ENCODE assay signal across 10 cellular contexts in the genomic region with DNA sequence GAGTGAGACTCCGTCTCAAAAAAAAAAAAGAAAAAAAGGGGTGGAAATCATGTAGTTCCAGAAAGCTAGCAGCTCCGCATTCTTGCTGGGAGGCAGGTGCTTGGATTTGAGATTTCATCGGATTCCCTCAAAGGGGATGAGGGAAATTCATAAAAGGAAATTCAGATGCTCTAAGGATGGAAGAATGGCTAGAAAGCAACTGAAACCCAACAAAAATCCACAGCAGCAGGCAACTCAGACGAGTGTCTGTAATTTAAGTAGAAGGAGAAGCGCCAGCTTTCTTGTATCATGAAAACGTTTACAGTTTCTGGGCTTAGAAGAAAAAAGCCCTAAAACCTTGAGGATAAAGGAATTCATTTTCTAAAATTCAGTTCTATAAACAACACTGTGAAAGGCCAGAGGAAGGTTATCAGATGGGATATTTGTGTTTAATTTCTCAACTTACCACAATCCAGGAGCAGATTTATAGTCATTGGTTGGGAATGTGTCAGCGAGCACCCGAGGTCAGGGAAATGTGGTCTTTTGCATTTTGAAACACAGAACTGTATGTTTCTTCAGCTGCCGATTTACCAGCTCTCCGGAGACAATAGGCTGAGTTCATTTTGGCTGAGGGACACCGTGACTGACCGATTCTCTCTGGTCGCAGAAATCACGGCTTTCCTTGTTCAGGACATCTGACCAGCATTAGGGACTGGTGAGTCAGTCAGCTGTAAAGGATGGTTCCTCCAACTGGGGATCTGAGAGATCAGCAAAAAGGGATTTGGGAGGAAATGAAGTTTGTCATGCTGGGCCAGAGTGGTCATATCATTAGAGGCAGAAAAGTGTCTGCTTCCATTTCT.
DNase-seq lines count a peak whose midpoint lies in the region; ATAC-seq and TF ChIP-seq lines count a peak whose summit lies in the region.
"Had no signal": no experiment of that assay in that cellular context is flagged by ENCODE, and none has a peak within 500 bp of the region (broad histone marks: within the 10 kb centered on the region; RNA-seq: fewer than 3 reads in every experiment).

No MANE protein-coding gene starts in this region.

- peak overlapping the region in 1 of 3 donors; percentile 1 for H3K4me3 ChIP-seq in breast epithelium
- H3K4me3 ChIP-seq in testis: no peak overlapping the region
- no peak overlapping the region for H3K4me3 ChIP-seq in CD4-positive, alpha-beta memory T cell (ENCODE audit: low read length in 2 of 2)

- TF ChIP-seq POLR2A in breast epithelium (IDR thresholded peaks at IDR 0.05): no peak
- TF ChIP-seq POLR2A in testis (IDR thresholded peaks at IDR 0.05): no peak

- peak overlapping the region; percentile 55 for H3K4me3 Mint-ChIP-seq in HFFc6
- H3K4me3 Mint-ChIP-seq in activated T-cell treated with anti-CD3 and anti-CD28 coated beads, Interleukin-2, amount 50 U/mL, for 72 hours: no peak overlapping the region
- no peak overlapping the region for H3K4me3 Mint-ChIP-seq in CD4-positive, alpha-beta memory T cell

- POLR2A ChIA-PET in CD4-positive, alpha-beta memory T cell (lab: Charles Lee; ENCODE audit: partially characterized antibody): no interaction called here

- no peaks in the 10 kb centered on the region for H3K27me3 ChIP-seq in breast epithelium
- no peaks in the 10 kb centered on the region for H3K27me3 ChIP-seq in testis
- H3K27me3 ChIP-seq in CD4-positive, alpha-beta memory T cell (ENCODE audit: insufficient read depth, low read length): peaks cover 5% of the 10 kb centered on the region

- H3K27me3 Mint-ChIP-seq in HFFc6 (ENCODE audit: insufficient read depth): peaks cover 5% of the 10 kb centered on the region; the same call in 1 of the 2 replicates
- peaks cover 39% of the 10 kb centered on the region for H3K27me3 Mint-ChIP-seq in activated T-cell treated with anti-CD3 and anti-CD28 coated beads, Interleukin-2, amount 50 U/mL, for 72 hours (ENCODE audit: low read depth)
- H3K27me3 Mint-ChIP-seq in CD4-positive, alpha-beta memory T cell: peaks cover 5 to 12% of the 10 kb centered on the region in 2 donors

- H3K4me1 ChIP-seq in breast epithelium (peaks cover 0 to 7% of the 10 kb centered on the region in 2 donors), testis (peaks cover 17% of the 10 kb centered on the region)
- H3K4me1 ChIP-seq in CD4-positive, alpha-beta memory T cell (ENCODE audit: insufficient read depth, low read length): no peaks in the 10 kb centered on the region

- no peaks in the 10 kb centered on the region for H3K36me3 Mint-ChIP-seq in HFFc6 (ENCODE audit: low read depth)
- H3K36me3 Mint-ChIP-seq in activated T-cell treated with anti-CD3 and anti-CD28 coated beads, Interleukin-2, amount 50 U/mL, for 72 hours (ENCODE audit: insufficient read depth in 2 of 2): no peaks in the 10 kb centered on the region
- no peaks in the 10 kb centered on the region for H3K36me3 Mint-ChIP-seq in CD4-positive, alpha-beta memory T cell

- intact Hi-C loops in breast epithelium (cut with DNase I; ENCODE audit: low total_unique reads): no loop called here
- intact Hi-C loops in testis (cut with DNase I; ENCODE audit: low total_unique reads): no loop called here
- intact Hi-C loops in CD4-positive, alpha-beta memory T cell (cut with micrococcal nuclease): no loop called here

- H3K27ac ChIP-seq in breast epithelium (peak overlapping the region; percentile 74 to 76), testis (peak overlapping the region; percentile 48 to 65)
- H3K27ac ChIP-seq in CD4-positive, alpha-beta memory T cell (ENCODE audit: low read depth, low read length): no peak overlapping the region
- H3K27ac ChIP-seq: HL-60 had no signal

- CTCF ChIA-PET in CD4-positive, alpha-beta memory T cell (lab: Charles Lee; ENCODE audit: partially characterized antibody): no interaction called here

- H3K9me3 Mint-ChIP-seq in HFFc6: no peaks in the 10 kb centered on the region
- H3K9me3 Mint-ChIP-seq in activated T-cell treated with anti-CD3 and anti-CD28 coated beads, Interleukin-2, amount 50 U/mL, for 72 hours: no peaks in the 10 kb centered on the region
- H3K9me3 Mint-ChIP-seq in CD4-positive, alpha-beta memory T cell: no peaks in the 10 kb centered on the region

- peaks cover 54% of the 10 kb centered on the region for H3K4me1 Mint-ChIP-seq in HFFc6 (ENCODE audit: low read depth)
- H3K4me1 Mint-ChIP-seq in activated T-cell treated with anti-CD3 and anti-CD28 coated beads, Interleukin-2, amount 50 U/mL, for 72 hours (ENCODE audit: low read depth): peaks cover 8% of the 10 kb centered on the region
- H3K4me1 Mint-ChIP-seq in CD4-positive, alpha-beta memory T cell: peaks cover 0 to 5% (median 0%) of the 10 kb centered on the region in 4 donors

- no peaks in the 10 kb centered on the region for H3K9me3 ChIP-seq in breast epithelium
- H3K9me3 ChIP-seq in testis: no peaks in the 10 kb centered on the region
- H3K9me3 ChIP-seq in CD4-positive, alpha-beta memory T cell (ENCODE audit: control insufficient read depth in 1 of 2, low read length in 2 of 2): no peaks in the 10 kb centered on the region

- H3K36me3 ChIP-seq in breast epithelium (no peaks in the 10 kb centered on the region), testis (ENCODE audit: low read depth, missing control alignments) (no peaks in the 10 kb centered on the region)
- no peaks in the 10 kb centered on the region for H3K36me3 ChIP-seq in CD4-positive, alpha-beta memory T cell (ENCODE audit: insufficient read depth, low read length)

- peak overlapping the region; percentile 73 for H3K27ac Mint-ChIP-seq in HFFc6
- H3K27ac Mint-ChIP-seq in activated T-cell treated with anti-CD3 and anti-CD28 coated beads, Interleukin-2, amount 50 U/mL, for 72 hours: no peak overlapping the region
- no peak overlapping the region for H3K27ac Mint-ChIP-seq in CD4-positive, alpha-beta memory T cell

- DNase-seq in HFFc6: peak; percentile 96
- peak in 1 of 2 donors; percentile 43 for DNase-seq in breast epithelium (ENCODE audit: low spot score in 2 of 2)
- DNase-seq in left kidney (ENCODE audit: low read depth, low spot score): peak; percentile 82
- DNase-seq in testis: peak; percentile 34
- DNase-seq in activated T-cell treated with anti-CD3 and anti-CD28 coated beads, Interleukin-2, amount 50 U/mL, for 72 hours: no peak
- DNase-seq in CD4-positive, alpha-beta memory T cell: no peak
- DNase-seq in activated CD4-positive, alpha-beta T cell treated with anti-CD3 and anti-CD28 coated beads for 4 hours: no peak
- DNase-seq: stimulated activated CD4-positive, alpha-beta T cell treated with anti-CD3 and anti-CD28 coated beads, Interleukin-15, amount 100 ng/mL, for 24 hours had no signal

- no peak for ATAC-seq in activated T-cell treated with anti-CD3 and anti-CD28 coated beads, Interleukin-2, amount 50 U/mL, for 72 hours (replicated peaks in 1 of 2)
- no peak for ATAC-seq in GM21526 (IDR thresholded peaks at IDR 0.05; ENCODE audit: low FRiP score, unreplicated experiment)

- 45 to 47% methylated on average over 13 to 14 of the region's 14 CpGs for WGBS in testis, 2 donors

- TF ChIP-seq CTCF in HFFc6 (IDR thresholded peaks at IDR 0.05): no peak
- TF ChIP-seq CTCF in breast epithelium (IDR thresholded peaks at IDR 0.05): no peak
- no peak for TF ChIP-seq CTCF in testis (IDR thresholded peaks at IDR 0.05)

Comparison
In these comparisons a context has a peak if more than half of its experiments do, and no peak if none do; other contexts are left out.
1. DNase-seq: peak in HFFc6 (single experiment), left kidney (single experiment) and testis (single experiment); none in activated T-cell treated with anti-CD3 and anti-CD28 coated beads, Interleukin-2, amount 50 U/mL, for 72 hours (0 of 2), CD4-positive, alpha-beta memory T cell (0 of 5) and activated CD4-positive, alpha-beta T cell treated with anti-CD3 and anti-CD28 coated beads for 4 hours (0 of 2).